ENCODE assay signal across 8 cellular contexts in the genomic region with DNA sequence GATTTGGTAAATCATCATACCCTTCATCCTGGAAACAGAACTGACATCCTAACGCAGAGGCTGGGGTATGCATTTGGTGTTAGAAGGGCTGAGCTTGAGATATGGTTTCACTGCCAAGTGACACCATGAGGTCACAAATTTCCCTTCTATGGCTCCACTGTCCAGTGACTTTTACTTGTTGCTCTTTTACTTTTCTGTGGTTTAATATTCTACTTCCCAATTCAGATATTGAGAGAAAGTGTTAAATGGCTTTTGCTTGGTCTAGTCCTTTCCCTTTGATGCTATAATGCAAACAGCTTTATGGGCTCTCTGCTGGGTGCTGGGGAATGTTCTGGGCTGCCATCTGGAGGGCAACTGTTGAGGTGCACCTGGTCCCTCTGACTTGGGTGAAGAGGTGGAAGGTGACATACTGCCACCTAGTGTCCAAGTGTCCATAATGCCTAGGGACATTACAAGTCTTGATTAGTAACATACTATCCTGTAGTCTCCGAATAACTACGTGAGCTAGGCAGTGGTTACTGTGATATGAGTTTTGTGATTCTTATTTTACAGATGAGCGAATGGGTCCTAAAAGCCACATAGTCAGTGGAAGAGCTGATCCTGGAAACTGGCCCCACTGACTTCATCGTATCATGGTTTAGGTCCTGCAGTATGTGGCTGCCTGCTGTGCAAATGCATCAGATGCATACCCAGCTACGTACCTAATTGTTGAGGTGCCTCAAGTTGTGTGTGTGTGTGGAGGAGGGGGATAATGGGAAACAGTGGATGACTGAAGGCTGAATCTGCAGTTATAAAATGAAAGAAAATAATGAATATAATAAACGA.
DNase-seq lines count a peak whose midpoint lies in the region; ATAC-seq and TF ChIP-seq lines count a peak whose summit lies in the region.

No MANE protein-coding gene starts in this region.

- ATAC-seq in GM19467 (IDR thresholded peaks at IDR 0.05; ENCODE audit: unreplicated experiment) (peak; percentile 97), HG03565 (IDR thresholded peaks at IDR 0.05; ENCODE audit: unreplicated experiment) (peak; percentile 87), lower lobe of right lung (peak; percentile 98)

- no peaks in the 10 kb centered on the region for H3K9me3 ChIP-seq in lower lobe of right lung

- intact Hi-C loops in activated CD4-positive, alpha-beta T cell treated with anti-CD3 and anti-CD28 coated beads, Interleukin-2, amount 10 ng/mL, durations not matched to agents 24 days and 14 days (cut with micrococcal nuclease): loop anchor here (1.0 to 2.0 kb wide), 4 partner anchors 45 to 455 kb away; a partner anchor contains a TSS
- intact Hi-C loops in lower lobe of right lung (cut with DNase I): no loop called here

- DNase-seq in CMK (ENCODE audit: low read depth) (peak; percentile 78), NCI-H748 (lab: John Stamatoyannopoulos, UW; ENCODE audit: unreplicated experiment) (peak; percentile 83), dermis microvascular lymphatic vessel endothelial cell (ENCODE audit: low read depth in 2 of 2) (peak; percentile 84 to 92), lower lobe of right lung (peak; percentile 83)
- DNase-seq in activated CD4-positive, alpha-beta T cell treated with anti-CD3 and anti-CD28 coated beads, Interleukin-2, amount 10 ng/mL, durations not matched to agents 24 days and 14 days: peak; percentile 96
- DNase-seq in stimulated activated CD8-positive, alpha-beta memory T cell treated with anti-CD3 and anti-CD28 coated beads, Interleukin-15, amount 100 ng/mL, for 1 hour (ENCODE audit: low read depth): peak; percentile 72

- no peak overlapping the region for H3K4me3 Mint-ChIP-seq in activated CD4-positive, alpha-beta T cell treated with anti-CD3 and anti-CD28 coated beads, Interleukin-2, amount 10 ng/mL, durations not matched to agents 24 days and 14 days

- H3K36me3 ChIP-seq in lower lobe of right lung: no peaks in the 10 kb centered on the region

- no peaks in the 10 kb centered on the region for H3K9me3 Mint-ChIP-seq in activated CD4-positive, alpha-beta T cell treated with anti-CD3 and anti-CD28 coated beads, Interleukin-2, amount 10 ng/mL, durations not matched to agents 24 days and 14 days

- no peaks in the 10 kb centered on the region for H3K4me1 ChIP-seq in lower lobe of right lung

- H3K27ac ChIP-seq in lower lobe of right lung: no peak overlapping the region

- H3K4me3 ChIP-seq in lower lobe of right lung: no peak overlapping the region

- peaks cover 2% of the 10 kb centered on the region for H3K4me1 Mint-ChIP-seq in activated CD4-positive, alpha-beta T cell treated with anti-CD3 and anti-CD28 coated beads, Interleukin-2, amount 10 ng/mL, durations not matched to agents 24 days and 14 days

- H3K27me3 ChIP-seq in lower lobe of right lung (ENCODE audit: low read depth): peaks cover 4% of the 10 kb centered on the region

- peak; percentile 97 for TF ChIP-seq CTCF in lower lobe of right lung (IDR thresholded peaks at IDR 0.05)

- peaks cover 12% of the 10 kb centered on the region for H3K27me3 Mint-ChIP-seq in activated CD4-positive, alpha-beta T cell treated with anti-CD3 and anti-CD28 coated beads, Interleukin-2, amount 10 ng/mL, durations not matched to agents 24 days and 14 days

- no peaks in the 10 kb centered on the region for H3K36me3 Mint-ChIP-seq in activated CD4-positive, alpha-beta T cell treated with anti-CD3 and anti-CD28 coated beads, Interleukin-2, amount 10 ng/mL, durations not matched to agents 24 days and 14 days (ENCODE audit: low read depth)

- H3K27ac Mint-ChIP-seq in activated CD4-positive, alpha-beta T cell treated with anti-CD3 and anti-CD28 coated beads, Interleukin-2, amount 10 ng/mL, durations not matched to agents 24 days and 14 days: no peak overlapping the region
